In the genomic region with DNA sequence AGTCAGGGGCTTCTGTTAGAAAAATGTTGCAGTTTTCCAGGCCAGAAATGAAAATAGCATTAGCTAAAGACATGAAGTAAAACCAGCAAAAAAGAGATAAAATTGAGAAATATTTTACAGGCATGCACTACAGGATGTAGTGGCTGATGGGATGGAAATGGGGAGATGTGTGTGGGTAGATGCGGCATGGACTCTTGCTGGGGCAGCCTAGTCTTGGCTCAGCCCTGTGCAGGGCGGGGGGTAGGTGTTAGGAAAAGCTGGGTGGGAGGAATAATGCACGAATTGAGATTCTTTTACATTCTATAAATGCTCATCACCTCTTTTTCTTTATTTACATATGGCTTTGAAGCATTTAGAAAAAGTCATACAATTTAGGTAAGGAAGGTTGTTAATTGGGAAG, we compare ENCODE assay signal across 5 cellular contexts.
"Had no signal": no experiment of that assay in that cellular context is flagged by ENCODE, and none has a peak within 500 bp of the region (broad histone marks: within the 10 kb centered on the region; RNA-seq: fewer than 3 reads in every experiment).

No MANE protein-coding gene starts in this region.

- H3K4me2 ChIP-seq: GM23338 had no signal

- DNase-seq: H9, HCEC 1CT, IMR-90 had no signal

- H3K4me3 ChIP-seq: GM23338, K562 had no signal
